27 cellular contexts compared by ENCODE assay signal in genomic region chr1:99952522-99952921, GRCh38.
"Had no signal": no experiment of that assay in that cellular context is flagged by ENCODE, and none has a peak within 500 bp of the region (broad histone marks: within the 10 kb centered on the region; RNA-seq: fewer than 3 reads in every experiment).

No MANE protein-coding gene starts in this region.

- DNase-seq: dermis blood vessel endothelial cell; dorsolateral prefrontal cortex; effector CD4-positive, alpha-beta T cell; effector memory CD4-positive, alpha-beta T cell; erythroblast; esophagus squamous epithelium; foreskin fibroblast; foreskin melanocyte; gastrocnemius medialis; glutamatergic neuron; head of caudate nucleus; heart right ventricle; hippocampal formation; left cardiac atrium; left lung; left ventricle myocardium superior; lower lobe of right lung; mesenchymal stem cell; mucosa of descending colon; naive B cell had no signal

- FAIRE-seq: colon, islet of Langerhans, keratinocyte had no signal

- H3K27ac Mint-ChIP-seq: mesothelial cell of epicardium had no signal

- H3K4me1 Mint-ChIP-seq: mesothelial cell of epicardium, naive B cell had no signal

- H3K27ac ChIP-seq: coronary artery, dorsolateral prefrontal cortex, epithelial cell of prostate, esophagus squamous epithelium, gastrocnemius medialis, heart right ventricle, left lung, lower lobe of right lung had no signal

- ATAC-seq: esophagus mucosa, gastrocnemius medialis, heart right ventricle, left cardiac atrium, left lung, left ventricle myocardium superior, lower lobe of right lung, mucosa of descending colon had no signal

- H3K9me3 ChIP-seq: esophagus squamous epithelium, gastrocnemius medialis, left lung, lower lobe of right lung, mucosa of descending colon had no signal

- H3K36me3 ChIP-seq: esophagus squamous epithelium, gastrocnemius medialis, heart right ventricle, left lung, lower lobe of right lung had no signal

- H3K27me3 ChIP-seq: dorsolateral prefrontal cortex, esophagus squamous epithelium, gastrocnemius medialis, heart right ventricle, left lung had no signal

- H3K4me1 ChIP-seq: esophagus squamous epithelium, gastrocnemius medialis, heart right ventricle, left lung, lower lobe of right lung had no signal

- H3K36me3 Mint-ChIP-seq: mesothelial cell of epicardium, naive B cell had no signal

- H3K4me3 Mint-ChIP-seq: mesothelial cell of epicardium, naive B cell had no signal

- H3K4me3 ChIP-seq: coronary artery, dorsolateral prefrontal cortex, esophagus squamous epithelium, gastrocnemius medialis, heart right ventricle, left lung, lower lobe of right lung, mucosa of descending colon had no signal

- H3K27me3 Mint-ChIP-seq: naive B cell had no signal
